1 cellular context compared by ENCODE assay signal in genomic region chr11:74646215-74646614, GRCh38.
TF ChIP-seq lines count a peak whose summit lies in the region.

No MANE protein-coding gene starts in this region.

TF ChIP-seq in SK-N-SH, 30 proteins besides CTCF, POLR2A, EP300 and RAD21 (continued from another document):
- TF ChIP-seq RCOR1 (IDR thresholded peaks at IDR 0.05; ENCODE audit: low read length) (peak; percentile 89), USF2 (IDR thresholded peaks at IDR 0.05; ENCODE audit: borderline replicate concordance, low read depth, low read length) (no peak), POLR2AphosphoS5 (IDR thresholded peaks at IDR 0.05; ENCODE audit: low read depth, low read length) (no peak), SMC3 (IDR thresholded peaks at IDR 0.05; ENCODE audit: low read depth, low read length) (no peak), NFIC (IDR thresholded peaks at IDR 0.05; ENCODE audit: borderline replicate concordance) (peak; percentile 50; the same call in 1 of the 2 replicates), TEAD4 (IDR thresholded peaks at IDR 0.05; ENCODE audit: borderline replicate concordance, insufficient read depth) (peak; percentile 59; the same call in 1 of the 2 replicates), TAF1 (IDR thresholded peaks at IDR 0.05; ENCODE audit: borderline replicate concordance, low read depth, low read length) (no peak), MXI1 (IDR thresholded peaks at IDR 0.05; ENCODE audit: low read depth, low read length) (no peak), JUND (IDR thresholded peaks at IDR 0.05) (no peak), SIN3A (IDR thresholded peaks at IDR 0.05; ENCODE audit: borderline replicate concordance, low read depth, low read length) (no peak), GATA2 (CRISPR knock-in tag; IDR thresholded peaks at IDR 0.05) (peak; percentile 91), ZBTB33 (IDR thresholded peaks at IDR 0.05; ENCODE audit: borderline replicate concordance, low read depth) (no peak), NRF1 (IDR thresholded peaks at IDR 0.05; ENCODE audit: low read depth, low read length) (no peak), PBX3 (IDR thresholded peaks at IDR 0.05) (peak; percentile 25; the same call in 1 of the 2 replicates), MAX (IDR thresholded peaks at IDR 0.05; ENCODE audit: low read depth) (no peak), IRF3 (IDR thresholded peaks at IDR 0.05; ENCODE audit: low read depth, low read length) (no peak), ELF1 (IDR thresholded peaks at IDR 0.05) (no peak), FOSL2 (IDR thresholded peaks at IDR 0.05; ENCODE audit: borderline replicate concordance, low read depth) (no peak), FOXJ3 (CRISPR knock-in tag; IDR thresholded peaks at IDR 0.05) (no peak), RFX5 (IDR thresholded peaks at IDR 0.05; ENCODE audit: low read length) (no peak), USF1 (IDR thresholded peaks at IDR 0.05; ENCODE audit: borderline replicate concordance, low read depth) (no peak), RXRA (IDR thresholded peaks at IDR 0.05; ENCODE audit: borderline replicate concordance, low read depth) (no peak)
